Comparison of ENCODE assay signal across 27 cellular contexts in genomic region chr4:98781641-98782348, GRCh38.
A peak's percentile ranks its signal among the peaks of the same experiment; 100 is the strongest.
DNase-seq lines count a peak whose midpoint lies in the region; ATAC-seq, FAIRE-seq and TF ChIP-seq lines count a peak whose summit lies in the region.
"Had no signal": no experiment of that assay in that cellular context is flagged by ENCODE, and none has a peak within 500 bp of the region (broad histone marks: within the 10 kb centered on the region; RNA-seq: fewer than 3 reads in every experiment).

No MANE protein-coding gene starts in this region.

- H2AFZ ChIP-seq in HepG2 (ENCODE audit: low read length) (no peak overlapping the region), astrocyte (ENCODE audit: low read depth, low read length) (no peak overlapping the region)
- H2AFZ ChIP-seq: GM23248 had no signal

- H3K36me3 ChIP-seq in HepG2 (replicated peaks in 1 of 2; ENCODE audit: control insufficient read depth in 1 of 2, insufficient read depth in 2 of 2, low read length in 2 of 2) (no peaks in the 10 kb centered on the region), right lobe of liver (no peaks in the 10 kb centered on the region), astrocyte (ENCODE audit: insufficient read depth, low read length) (no peaks in the 10 kb centered on the region)
- H3K36me3 ChIP-seq: BE2C; BLaER1 treated with 17β-estradiol and CSF1 and Interleukin-3, amounts not matched to agents 10 nM and 100 nM had no signal

- no peaks in the 10 kb centered on the region for H3K27me3 ChIP-seq in HepG2 (ENCODE audit: control insufficient read depth in 1 of 2, insufficient read depth in 2 of 2, low read length in 2 of 2)
- H3K27me3 ChIP-seq in right lobe of liver: no peaks in the 10 kb centered on the region
- no peaks in the 10 kb centered on the region for H3K27me3 ChIP-seq in astrocyte (ENCODE audit: insufficient read depth, low read length)
- H3K27me3 ChIP-seq: BE2C; BLaER1 treated with 17β-estradiol and CSF1 and Interleukin-3, amounts not matched to agents 10 nM and 100 nM had no signal

- H4K20me1 ChIP-seq in HepG2 (ENCODE audit: insufficient read depth, low read length) (no peaks in the 10 kb centered on the region), astrocyte (ENCODE audit: insufficient read depth, low read length) (no peaks in the 10 kb centered on the region)
- H4K20me1 ChIP-seq: BLaER1 treated with 17β-estradiol and CSF1 and Interleukin-3, amounts not matched to agents 10 nM and 100 nM had no signal

- H3K4me2 ChIP-seq in HepG2 (ENCODE audit: low read depth, low read length): no peak overlapping the region
- no peak overlapping the region for H3K4me2 ChIP-seq in astrocyte (ENCODE audit: low read length)
- H3K4me2 ChIP-seq: A549; BLaER1 treated with 17β-estradiol and CSF1 and Interleukin-3, amounts not matched to agents 10 nM and 100 nM had no signal

- H3K9me3 Mint-ChIP-seq in astrocyte (ENCODE audit: unreplicated experiment) (no peaks in the 10 kb centered on the region), nephron progenitor cell (no peaks in the 10 kb centered on the region)
- H3K9me3 Mint-ChIP-seq: CD4-positive, alpha-beta T cell; CD8-positive, alpha-beta memory T cell; H9 had no signal

- peaks cover 28% of the 10 kb centered on the region for H3K4me1 ChIP-seq in HepG2 (ENCODE audit: insufficient read depth, low read length)
- peaks cover 0 to 12% (median 0%) of the 10 kb centered on the region in 4 donors for H3K4me1 ChIP-seq in right lobe of liver
- no peaks in the 10 kb centered on the region for H3K4me1 ChIP-seq in astrocyte (ENCODE audit: insufficient read depth, low read length)
- H3K4me1 ChIP-seq: BE2C; BLaER1 treated with 17β-estradiol and CSF1 and Interleukin-3, amounts not matched to agents 10 nM and 100 nM had no signal

- H3K4me3 Mint-ChIP-seq in astrocyte (ENCODE audit: unreplicated experiment): no peak overlapping the region
- H3K4me3 Mint-ChIP-seq in nephron progenitor cell: no peak overlapping the region
- H3K4me3 Mint-ChIP-seq: CD14-positive monocyte; CD4-positive, alpha-beta T cell; CD8-positive, alpha-beta memory T cell; H9 had no signal

- TF ChIP-seq POLR2A in HepG2 (IDR thresholded peaks at IDR 0.05; ENCODE audit: insufficient read depth in 1 of 2, low read depth in 2 of 2, low read length in 2 of 2) (no peak), right lobe of liver (IDR thresholded peaks at IDR 0.05) (no peak)

- H3K36me3 Mint-ChIP-seq in astrocyte (ENCODE audit: low read depth, unreplicated experiment): peaks cover 2% of the 10 kb centered on the region
- no peaks in the 10 kb centered on the region for H3K36me3 Mint-ChIP-seq in nephron progenitor cell (ENCODE audit: low read depth)
- H3K36me3 Mint-ChIP-seq: CD14-positive monocyte had no signal

- FAIRE-seq in HepG2 (lab: Jason Lieb, UNC) (no peak), astrocyte (lab: Jason Lieb, UNC) (peak; percentile 37)
- FAIRE-seq: A549, GM12891, GM18507, GM19239, H1 had no signal

- H3K79me2 ChIP-seq in HepG2 (ENCODE audit: insufficient read depth, low read length) (no peaks in the 10 kb centered on the region), astrocyte (ENCODE audit: insufficient read depth, low read length) (no peaks in the 10 kb centered on the region)

- H3K9me3 ChIP-seq in HepG2 (ENCODE audit: low read length): no peaks in the 10 kb centered on the region
- H3K9me3 ChIP-seq in right lobe of liver: no peaks in the 10 kb centered on the region
- no peaks in the 10 kb centered on the region for H3K9me3 ChIP-seq in astrocyte (ENCODE audit: insufficient read depth, low read depth, low read length)
- H3K9me3 ChIP-seq: A549; BE2C; BLaER1 treated with 17β-estradiol and CSF1 and Interleukin-3, amounts not matched to agents 10 nM and 100 nM had no signal

- TF ChIP-seq CTCF in HepG2 (CRISPR knock-in tag; IDR thresholded peaks at IDR 0.05): no peak
- TF ChIP-seq CTCF in right lobe of liver (IDR thresholded peaks at IDR 0.05): no peak
- TF ChIP-seq CTCF in astrocyte (IDR thresholded peaks at IDR 0.05; ENCODE audit: insufficient read depth, low read depth, low read length): no peak
- no peak for TF ChIP-seq CTCF in nephron progenitor cell (IDR thresholded peaks at IDR 0.05)

- whole genome bisulfite sequencing in HepG2 (ENCODE audit: low lambda C conversion rate): 16% methylated on average over 5 of the region's 5 CpGs
- 67% methylated on average over 5 of the region's 5 CpGs for WGBS in right lobe of liver (ENCODE audit: insufficient coverage, low coverage, low lambda C conversion rate, missing lambda C conversion rate)

- in situ Hi-C loops in HepG2 (cut with HindIII; ENCODE audit: extremely low pct_ligation_motif_present, low pct_unique_long_range_greater_than_20kb): no loop called here

- H3K9ac ChIP-seq in HepG2 (ENCODE audit: insufficient read depth, low read depth, low read length) (no peak overlapping the region), astrocyte (ENCODE audit: low read length) (no peak overlapping the region)
- H3K9ac ChIP-seq: BLaER1 treated with 17β-estradiol and CSF1 and Interleukin-3, amounts not matched to agents 10 nM and 100 nM; GM23248 had no signal

- H3K4me3 ChIP-seq in HepG2 (replicated peaks in 1 of 3; ENCODE audit: insufficient read depth in 1 of 3, low read depth in 2 of 3, low read length in 3 of 3) (no peak overlapping the region), right lobe of liver (no peak overlapping the region), astrocyte (ENCODE audit: insufficient read depth, low read depth, low read length) (no peak overlapping the region)
- H3K4me3 ChIP-seq: A549; BLaER1 treated with 17β-estradiol and CSF1 and Interleukin-3, amounts not matched to agents 10 nM and 100 nM; GM23248 had no signal

- TF ChIP-seq EP300 in HepG2 (IDR thresholded peaks at IDR 0.05; ENCODE audit: low read depth in 2 of 2, low read length in 2 of 2): no peak
- TF ChIP-seq EP300 in HepG2 (CRISPR knock-in tag; IDR thresholded peaks at IDR 0.05; ENCODE audit: borderline replicate concordance): no peak

- H3K27ac ChIP-seq in HepG2 (ENCODE audit: extremely low read length, insufficient read depth, low read length): no peak overlapping the region
- H3K27ac ChIP-seq in right lobe of liver: no peak overlapping the region
- no peak overlapping the region for H3K27ac ChIP-seq in astrocyte (ENCODE audit: low read depth, low read length)
- H3K27ac ChIP-seq: A549; BLaER1 treated with 17β-estradiol and CSF1 and Interleukin-3, amounts not matched to agents 10 nM and 100 nM; GM23248 had no signal

- intact Hi-C loops in HepG2 (cut with micrococcal nuclease; ENCODE audit: unreplicated experiment) (no loop called here), right lobe of liver (cut with DNase I) (no loop called here)

- no TSS peak for BruUV-seq in HepG2 (replicated peaks; lab: Mats Ljungman, UMichigan)

- no peaks in the 10 kb centered on the region for H3K27me3 Mint-ChIP-seq in astrocyte (ENCODE audit: low read depth, unreplicated experiment)
- H3K27me3 Mint-ChIP-seq in nephron progenitor cell (ENCODE audit: low read depth, poor library complexity): no peaks in the 10 kb centered on the region
- H3K27me3 Mint-ChIP-seq: CD4-positive, alpha-beta T cell had no signal

- DNase-seq in HepG2 (ENCODE audit: low spot score) (no peak), right lobe of liver (no peak), astrocyte (ENCODE audit: low read depth) (no peak), nephron progenitor cell (no peak), NCI-H2107 treated with DMSO at 0.1 percent for 48 hours (lab: John Stamatoyannopoulos, UW; ENCODE audit: unreplicated experiment) (no peak)
- DNase-seq: 8988T; ACHN; AML-193; BE2C; Calu3; CD4-positive, alpha-beta T cell; CD8-positive, alpha-beta memory T cell; DMS53; DMS79 treated with DMSO at 0.1 percent for 48 hours; GF-D8; GM23248; H9 had no signal

- POLR2A ChIA-PET in HepG2 (lab: Yijun Ruan, JAX): no interaction called here

- no peak for TF ChIP-seq RAD21 in HepG2 (CRISPR knock-in tag; IDR thresholded peaks at IDR 0.05)

- no peak overlapping the region for H3K27ac Mint-ChIP-seq in astrocyte (ENCODE audit: unreplicated experiment)
- H3K27ac Mint-ChIP-seq in nephron progenitor cell: peak overlapping the region; percentile 21
- H3K27ac Mint-ChIP-seq: CD14-positive monocyte; CD4-positive, alpha-beta T cell; CD8-positive, alpha-beta memory T cell; H9 had no signal

- CTCF ChIA-PET in HepG2 (lab: Yijun Ruan, JAX; ENCODE audit: low intra/inter-chr PET ratio, low total read pairs): no interaction called here

- ATAC-seq in HepG2 (no peak), right lobe of liver (no peak), GM18867 (IDR thresholded peaks at IDR 0.05; ENCODE audit: unreplicated experiment) (no peak), HG03108 (IDR thresholded peaks at IDR 0.05; ENCODE audit: unreplicated experiment) (no peak)
- ATAC-seq: A549, HCT116 had no signal

- H3K4me1 Mint-ChIP-seq in astrocyte (ENCODE audit: low read depth, unreplicated experiment) (peaks cover 6% of the 10 kb centered on the region), nephron progenitor cell (peaks cover 62% of the 10 kb centered on the region)
- H3K4me1 Mint-ChIP-seq: CD14-positive monocyte; CD8-positive, alpha-beta memory T cell; H9 had no signal

TF ChIP-seq in HepG2, 621 proteins besides CTCF, POLR2A, EP300 and RAD21:
- TF ChIP-seq MAFF (IDR thresholded peaks at IDR 0.05; ENCODE audit: low read depth, low read length): peak; percentile 56
- no peak for TF ChIP-seq HINFP (CRISPR knock-in tag; IDR thresholded peaks at IDR 0.05; ENCODE audit: low read depth)
- peak; percentile 30 to 50; a peak in 3 of 4 replicates for TF ChIP-seq MAFK (conservative IDR thresholded peaks at IDR 0.05 in 1 of 2, IDR thresholded peaks at IDR 0.05 in 1 of 2; ENCODE audit: low read length in 2 of 2)
